ENCODE assay signal across 1 cellular context in the genomic region with DNA sequence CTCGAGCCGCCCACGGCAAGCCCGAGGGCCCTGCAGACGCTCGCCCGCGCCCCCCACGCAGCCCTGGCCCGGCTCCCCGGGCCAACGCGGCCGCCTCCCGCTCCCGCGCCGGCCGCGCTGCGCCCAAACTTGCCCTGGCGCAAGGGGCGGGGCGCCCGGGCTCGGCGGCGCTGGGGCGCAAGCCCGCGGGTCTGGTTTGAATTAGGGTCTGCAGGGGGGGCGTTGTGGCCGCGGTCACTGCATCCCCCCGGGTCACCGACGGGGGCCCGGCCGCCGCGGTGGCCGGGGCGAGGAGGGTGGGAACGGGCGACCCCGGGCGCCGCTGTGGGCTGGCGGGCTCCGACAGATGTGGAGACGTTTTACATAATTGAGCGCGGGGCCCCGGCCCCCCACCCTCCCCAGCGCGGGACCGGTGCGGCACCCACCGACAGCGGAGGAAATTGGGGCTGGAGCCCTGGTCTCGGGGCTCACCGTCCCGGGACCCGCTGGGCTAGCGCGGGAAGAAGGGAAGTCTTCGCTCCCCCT.
TF ChIP-seq lines count a peak whose summit lies in the region.

No MANE protein-coding gene starts in this region.

TF ChIP-seq in GM12878, 131 proteins besides CTCF, POLR2A, EP300 and RAD21 (continued from another document):
- TF ChIP-seq NR2F1 (conservative IDR thresholded peaks at IDR 0.05): peak; percentile 23; the same call in 1 of the 2 replicates
- no peak for TF ChIP-seq CBFB (IDR thresholded peaks at IDR 0.05; ENCODE audit: low read depth)
- peak; percentile 11; the same call in 1 of the 2 replicates for TF ChIP-seq MXI1 (IDR thresholded peaks at IDR 0.05; ENCODE audit: low read depth, low read length)
- 0 out of 2 replicates have a peak, but pooled peaks have one; percentile 20 for TF ChIP-seq BACH1 (IDR thresholded peaks at IDR 0.05; ENCODE audit: borderline replicate concordance)
- peak in 1 of 2 experiments; percentile 22; a peak in 1 of 3 replicates for TF ChIP-seq EGR1 (IDR thresholded peaks at IDR 0.05; ENCODE audit: borderline replicate concordance in 1 of 2, low read depth in 2 of 2, low read length in 2 of 2)
- peak; percentile 64 for TF ChIP-seq HDAC6 (IDR thresholded peaks at IDR 0.05; ENCODE audit: unreplicated experiment)
- TF ChIP-seq TBL1XR1 (IDR thresholded peaks at IDR 0.05; ENCODE audit: low read depth, low read length): no peak
- TF ChIP-seq GATAD2B (conservative IDR thresholded peaks at IDR 0.05; ENCODE audit: low read depth): 0 out of 2 replicates have a peak, but pooled peaks have one; percentile 3
- TF ChIP-seq, protein P1, sequence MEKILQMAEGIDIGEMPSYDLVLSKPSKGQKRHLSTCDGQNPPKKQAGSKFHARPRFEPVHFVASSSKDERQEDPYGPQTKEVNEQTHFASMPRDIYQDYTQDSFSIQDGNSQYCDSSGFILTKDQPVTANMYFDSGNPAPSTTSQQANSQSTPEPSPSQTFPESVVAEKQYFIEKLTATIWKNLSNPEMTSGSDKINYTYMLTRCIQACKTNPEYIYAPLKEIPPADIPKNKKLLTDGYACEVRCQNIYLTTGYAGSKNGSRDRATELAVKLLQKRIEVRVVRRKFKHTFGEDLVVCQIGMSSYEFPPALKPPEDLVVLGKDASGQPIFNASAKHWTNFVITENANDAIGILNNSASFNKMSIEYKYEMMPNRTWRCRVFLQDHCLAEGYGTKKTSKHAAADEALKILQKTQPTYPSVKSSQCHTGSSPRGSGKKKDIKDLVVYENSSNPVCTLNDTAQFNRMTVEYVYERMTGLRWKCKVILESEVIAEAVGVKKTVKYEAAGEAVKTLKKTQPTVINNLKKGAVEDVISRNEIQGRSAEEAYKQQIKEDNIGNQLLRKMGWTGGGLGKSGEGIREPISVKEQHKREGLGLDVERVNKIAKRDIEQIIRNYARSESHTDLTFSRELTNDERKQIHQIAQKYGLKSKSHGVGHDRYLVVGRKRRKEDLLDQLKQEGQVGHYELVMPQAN (conservative IDR thresholded peaks at IDR 0.05): no peak
